ENCODE assay signal across 18 cellular contexts in the genomic region with DNA sequence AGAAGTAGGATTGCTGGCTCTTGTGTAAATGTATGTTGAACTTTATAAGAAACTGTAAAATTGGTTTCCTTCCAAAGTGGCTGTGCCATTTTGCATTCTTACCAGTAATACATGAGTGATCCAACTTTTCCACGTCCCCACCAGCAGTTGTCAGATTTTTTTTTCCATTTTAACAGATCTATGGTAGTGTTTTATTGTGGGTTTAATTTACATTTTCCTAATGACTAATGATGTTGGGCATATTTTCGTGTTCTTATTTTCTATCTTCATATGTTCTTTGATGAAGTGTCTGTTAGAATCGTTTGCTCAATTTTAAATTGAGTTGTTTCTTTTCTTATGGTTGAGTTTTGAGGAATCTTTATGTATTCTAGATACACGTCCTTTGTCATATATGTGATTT. TPM values are rescaled to one million over a fixed set of nuclear protein-coding genes. Genes with fewer than 3 reads are reported as not detected.
"Had no signal": no experiment of that assay in that cellular context is flagged by ENCODE, and none has a peak within 500 bp of the region (broad histone marks: within the 10 kb centered on the region; RNA-seq: fewer than 3 reads in every experiment).

No MANE protein-coding gene starts in this region.

- H3K9me3 Mint-ChIP-seq: immature natural killer cell; stimulated activated effector memory CD8-positive, alpha-beta T cell treated with anti-CD3 and anti-CD28 coated beads, Interleukin-12 subunit alpha, Interleukin-12 subunit beta, amount 100 ng/mL, for 72 hours had no signal

- H3K36me3 Mint-ChIP-seq: immature natural killer cell; mesothelial cell of epicardium; stimulated activated effector memory CD8-positive, alpha-beta T cell treated with anti-CD3 and anti-CD28 coated beads, Interleukin-12 subunit alpha, Interleukin-12 subunit beta, amount 100 ng/mL, for 72 hours had no signal

- H3K27me3 Mint-ChIP-seq: naive B cell, progenitor cell of endocrine pancreas had no signal

- ATAC-seq: body of pancreas; foreskin keratinocyte; heart left ventricle; right lobe of liver; stimulated activated effector memory CD8-positive, alpha-beta T cell treated with anti-CD3 and anti-CD28 coated beads, Interleukin-12 subunit alpha, Interleukin-12 subunit beta, amount 100 ng/mL, for 72 hours had no signal

- H3K4me3 Mint-ChIP-seq: immature natural killer cell; mesothelial cell of epicardium; naive B cell; nephron progenitor cell; stimulated activated effector memory CD8-positive, alpha-beta T cell treated with anti-CD3 and anti-CD28 coated beads, Interleukin-12 subunit alpha, Interleukin-12 subunit beta, amount 100 ng/mL, for 72 hours had no signal

- H3K27ac Mint-ChIP-seq: immature natural killer cell; mesothelial cell of epicardium; nephron progenitor cell; progenitor cell of endocrine pancreas; stimulated activated effector memory CD8-positive, alpha-beta T cell treated with anti-CD3 and anti-CD28 coated beads, Interleukin-12 subunit alpha, Interleukin-12 subunit beta, amount 100 ng/mL, for 72 hours had no signal

- H3K4me1 Mint-ChIP-seq: immature natural killer cell; naive B cell; nephron progenitor cell; stimulated activated effector memory CD8-positive, alpha-beta T cell treated with anti-CD3 and anti-CD28 coated beads, Interleukin-12 subunit alpha, Interleukin-12 subunit beta, amount 100 ng/mL, for 72 hours had no signal

- DNase-seq: activated CD4-positive, CD25-positive, alpha-beta regulatory T cell treated with anti-CD3 and anti-CD28 coated beads, Interleukin-2, amount 50 U/mL, for 72 hours; body of pancreas; dermis blood vessel endothelial cell; effector CD4-positive, alpha-beta T cell; foreskin keratinocyte; heart left ventricle; hypothalamus; immature natural killer cell; naive B cell; nephron progenitor cell; right lobe of liver; stimulated activated CD4-positive, alpha-beta T cell treated with anti-CD3 and anti-CD28 coated beads, Interleukin-4, amount 100 ng/mL, for 1 hour; T-helper 2 cell; testis; transverse colon had no signal

RNA-seq across cellular contexts. Expression of a gene that starts 56.2 kb away (rescaled TPM):
- total RNA-seq: body of pancreas had no signal
